In the genomic region with DNA sequence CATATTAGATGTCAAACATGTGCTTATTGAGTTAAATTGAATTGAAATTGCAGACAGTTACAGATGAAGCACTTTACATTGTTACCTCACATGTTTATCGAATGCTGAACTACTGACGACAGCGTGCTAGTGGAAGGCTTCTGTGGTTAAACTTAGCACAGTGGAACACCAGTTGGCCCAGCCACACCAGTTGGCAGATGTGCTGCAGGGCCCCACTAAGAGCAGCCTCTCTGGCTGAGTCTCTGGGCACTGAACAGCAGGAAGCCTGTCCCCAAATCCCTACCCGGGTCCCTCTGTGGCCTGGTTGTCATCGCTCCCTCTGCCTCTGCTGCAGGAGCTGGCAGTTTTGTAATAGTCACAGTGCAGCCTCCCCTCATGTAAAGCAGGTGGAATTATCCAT, we compare ENCODE assay signal across 21 cellular contexts.
"Had no signal": no experiment of that assay in that cellular context is flagged by ENCODE, and none has a peak within 500 bp of the region (broad histone marks: within the 10 kb centered on the region; RNA-seq: fewer than 3 reads in every experiment).

No MANE protein-coding gene starts in this region.

- H3K4me1 Mint-ChIP-seq: activated CD4-positive, alpha-beta T cell treated with anti-CD3 and anti-CD28 coated beads, Interleukin-2, amount 10 ng/mL, durations not matched to agents 7 days and 5 days; natural killer cell; stimulated activated naive B cell treated with anti-CD40 and anti-IgM and Interleukin-4, amounts not matched to agents 10 μg/mL and 1 μg/mL and 100 μg/mL, for 72 hours had no signal

- H3K9me3 ChIP-seq: ascending aorta, sigmoid colon, tibial nerve, uterus had no signal

- DNase-seq: activated CD4-positive, alpha-beta T cell treated with anti-CD3 and anti-CD28 coated beads, Interleukin-2, amount 10 ng/mL, durations not matched to agents 7 days and 5 days; activated CD8-positive, alpha-beta memory T cell treated with anti-CD3 and anti-CD28 coated beads, Interleukin-2, amount 50 U/mL, for 4 hours; activated naive CD4-positive, alpha-beta T cell treated with anti-CD3 and anti-CD28 coated beads, Interleukin-2, amount 50 U/mL, for 16 hours; activated T-cell treated with anti-CD3 and anti-CD28 coated beads, Interleukin-2, amount 50 U/mL, for 4 hours; dermis blood vessel endothelial cell; endodermal cell; foreskin keratinocyte; glutamatergic neuron; kidney; mesendoderm; natural killer cell; sigmoid colon; spleen; stimulated activated CD4-positive, alpha-beta T cell treated with anti-CD3 and anti-CD28 coated beads, Interleukin-4, amount 100 ng/mL, for 4 hours; stimulated activated naive B cell treated with anti-CD40 and anti-IgM and Interleukin-4, amounts not matched to agents 10 μg/mL and 1 μg/mL and 100 μg/mL, for 72 hours; uterus had no signal

- H3K27me3 ChIP-seq: ascending aorta, foreskin keratinocyte, sigmoid colon, tibial nerve, uterus had no signal

- H3K27ac ChIP-seq: ascending aorta, epithelial cell of prostate, foreskin keratinocyte, parathyroid adenoma, sigmoid colon, spleen, tibial nerve, uterus had no signal

- H3K4me3 Mint-ChIP-seq: activated CD4-positive, alpha-beta T cell treated with anti-CD3 and anti-CD28 coated beads, Interleukin-2, amount 10 ng/mL, durations not matched to agents 7 days and 5 days; activated T-cell treated with anti-CD3 and anti-CD28 coated beads, Interleukin-2, amount 50 U/mL, for 4 hours; endodermal cell; natural killer cell; stimulated activated naive B cell treated with anti-CD40 and anti-IgM and Interleukin-4, amounts not matched to agents 10 μg/mL and 1 μg/mL and 100 μg/mL, for 72 hours; T-helper 1 cell treated with Interleukin-12 subunit alpha and Interleukin-12 subunit beta and Interleukin-4 antibody, amounts not matched to agents 30 μg/mL and 1 μg/mL, for 36 hours had no signal

- H3K36me3 ChIP-seq: ascending aorta, sigmoid colon, spleen, tibial nerve, uterus had no signal

- H3K4me1 ChIP-seq: ascending aorta, foreskin keratinocyte, parathyroid adenoma, sigmoid colon, spleen, tibial nerve, uterus had no signal

- H3K27me3 Mint-ChIP-seq: activated CD4-positive, alpha-beta T cell treated with anti-CD3 and anti-CD28 coated beads, Interleukin-2, amount 10 ng/mL, durations not matched to agents 7 days and 5 days had no signal

- H3K36me3 Mint-ChIP-seq: natural killer cell; stimulated activated naive B cell treated with anti-CD40 and anti-IgM and Interleukin-4, amounts not matched to agents 10 μg/mL and 1 μg/mL and 100 μg/mL, for 72 hours had no signal

- H3K9me3 Mint-ChIP-seq: endodermal cell had no signal

- ATAC-seq: activated T-cell treated with anti-CD3 and anti-CD28 coated beads, Interleukin-2, amount 50 U/mL, for 4 hours; foreskin keratinocyte; natural killer cell; stimulated activated naive B cell treated with anti-CD40 and anti-IgM and Interleukin-4, amounts not matched to agents 10 μg/mL and 1 μg/mL and 100 μg/mL, for 72 hours had no signal

- H3K27ac Mint-ChIP-seq: activated CD4-positive, alpha-beta T cell treated with anti-CD3 and anti-CD28 coated beads, Interleukin-2, amount 10 ng/mL, durations not matched to agents 7 days and 5 days; endodermal cell; natural killer cell; stimulated activated naive B cell treated with anti-CD40 and anti-IgM and Interleukin-4, amounts not matched to agents 10 μg/mL and 1 μg/mL and 100 μg/mL, for 72 hours; T-helper 1 cell treated with Interleukin-12 subunit alpha and Interleukin-12 subunit beta and Interleukin-4 antibody, amounts not matched to agents 30 μg/mL and 1 μg/mL, for 36 hours had no signal

- H3K4me3 ChIP-seq: ascending aorta, sigmoid colon, spleen, tibial nerve, uterus had no signal
